1 cellular context compared by ENCODE assay signal in genomic region chr2:26197516-26197915, GRCh38.
A peak's percentile ranks its signal among the peaks of the same experiment; 100 is the strongest.
TF ChIP-seq lines count a peak whose summit lies in the region.

No MANE protein-coding gene starts in this region.

TF ChIP-seq in HepG2, 621 proteins besides CTCF, POLR2A, EP300 and RAD21:
- TF ChIP-seq ZNF430 (CRISPR knock-in tag; IDR thresholded peaks at IDR 0.05) (no peak), ZSCAN21 (CRISPR knock-in tag; IDR thresholded peaks at IDR 0.05; ENCODE audit: borderline replicate concordance) (no peak), ZFP36L1 (CRISPR knock-in tag; IDR thresholded peaks at IDR 0.05) (no peak), ONECUT2 (CRISPR knock-in tag; IDR thresholded peaks at IDR 0.05) (no peak), MAFF (IDR thresholded peaks at IDR 0.05; ENCODE audit: low read depth, low read length) (peak; percentile 90), ZNF431 (CRISPR knock-in tag; IDR thresholded peaks at IDR 0.05; ENCODE audit: borderline replicate concordance, low read depth) (no peak), ZSCAN25 (CRISPR knock-in tag; IDR thresholded peaks at IDR 0.05) (no peak), MAFK (conservative IDR thresholded peaks at IDR 0.05 in 1 of 2, IDR thresholded peaks at IDR 0.05 in 1 of 2; ENCODE audit: low read length in 2 of 2) (peak; percentile 92 to 95)
